9 cellular contexts compared by ENCODE assay signal in genomic region chr7:73725703-73726466, GRCh38. TPM values are rescaled to one million over a fixed set of nuclear protein-coding genes. Genes with fewer than 3 reads are reported as not detected.
DNase-seq lines count a peak whose midpoint lies in the region; ATAC-seq and TF ChIP-seq lines count a peak whose summit lies in the region.
"Had no signal": no experiment of that assay in that cellular context is flagged by ENCODE, and none has a peak within 500 bp of the region (broad histone marks: within the 10 kb centered on the region; RNA-seq: fewer than 3 reads in every experiment).

No MANE protein-coding gene starts in this region.

- H3K9me3 ChIP-seq in MG63 (no peaks in the 10 kb centered on the region), SJCRH30 (replicated peaks) (no peaks in the 10 kb centered on the region), osteoblast (ENCODE audit: low read depth, low read length) (no peaks in the 10 kb centered on the region), tibial nerve (no peaks in the 10 kb centered on the region)

- H3K27me3 ChIP-seq in MG63 (no peaks in the 10 kb centered on the region), SJCRH30 (no peaks in the 10 kb centered on the region), foreskin keratinocyte (peaks cover 5% of the 10 kb centered on the region), osteoblast (ENCODE audit: insufficient read depth, low read length) (no peaks in the 10 kb centered on the region), tibial nerve (no peaks in the 10 kb centered on the region)

- ATAC-seq in GM21786 (IDR thresholded peaks at IDR 0.05; ENCODE audit: unreplicated experiment) (peak; percentile 76), foreskin keratinocyte (peak; percentile 95)

- no peak overlapping the region for H2AFZ ChIP-seq in osteoblast (ENCODE audit: low read length)

- H3K27ac ChIP-seq in SJCRH30, result no peak overlapping the region
- no peak overlapping the region for H3K27ac ChIP-seq in foreskin keratinocyte
- H3K27ac ChIP-seq in osteoblast (ENCODE audit: low read depth, low read length), result no peak overlapping the region
- H3K27ac ChIP-seq in tibial nerve, result no peak overlapping the region

- no peak overlapping the region for H3K4me2 ChIP-seq in osteoblast (ENCODE audit: insufficient read depth, low read length)

- TF ChIP-seq POLR2A in tibial nerve (IDR thresholded peaks at IDR 0.05), result no peak

- peak; percentile 99 for TF ChIP-seq CTCF in foreskin keratinocyte (conservative IDR thresholded peaks at IDR 0.05)
- peak; percentile 95 for TF ChIP-seq CTCF in osteoblast (IDR thresholded peaks at IDR 0.05; ENCODE audit: extremely low read depth, low read depth, low read length)
- TF ChIP-seq CTCF in tibial nerve (IDR thresholded peaks at IDR 0.05), result peak; percentile 90 to 98 (median 93)

- no peaks in the 10 kb centered on the region for H3K79me2 ChIP-seq in osteoblast (ENCODE audit: insufficient read depth, low read length)

- peak; percentile 80 for DNase-seq in DMS153 treated with DMSO at 0.1 percent for 48 hours (lab: John Stamatoyannopoulos, UW; ENCODE audit: unreplicated experiment)
- DNase-seq in MG63, result peak; percentile 64
- peak; percentile 82 to 91 for DNase-seq in SJCRH30
- peak; percentile 83 for DNase-seq in activated effector memory CD4-positive, alpha-beta T cell treated with Interleukin-2 at 50 U/mL for 16 hours
- peak in 1 of 2 donors; percentile 64 for DNase-seq in foreskin keratinocyte
- DNase-seq in osteoblast (ENCODE audit: insufficient read length, low spot score, missing footprints), result peak; percentile 96
- DNase-seq in tibial nerve (ENCODE audit: low spot score in 2 of 2), result peak; percentile 89 to 98

- H3K4me3 ChIP-seq in MG63, result no peak overlapping the region
- no peak overlapping the region for H3K4me3 ChIP-seq in SJCRH30
- no peak overlapping the region for H3K4me3 ChIP-seq in osteoblast (ENCODE audit: insufficient read depth, low read length)
- H3K4me3 ChIP-seq in tibial nerve, result no peak overlapping the region

- H4K20me1 ChIP-seq in osteoblast (ENCODE audit: insufficient read depth, low read length), result no peaks in the 10 kb centered on the region

- TF ChIP-seq EP300 in tibial nerve (IDR thresholded peaks at IDR 0.05), result no peak

- H3K4me1 ChIP-seq in SJCRH30 (peaks cover 5% of the 10 kb centered on the region; the same call in 1 of the 2 replicates), foreskin keratinocyte (no peaks in the 10 kb centered on the region), osteoblast (ENCODE audit: insufficient read depth, low read length) (no peaks in the 10 kb centered on the region), tibial nerve (no peaks in the 10 kb centered on the region)

- no peaks in the 10 kb centered on the region for H3K36me3 ChIP-seq in MG63
- H3K36me3 ChIP-seq in SJCRH30, result no peaks in the 10 kb centered on the region
- no peaks in the 10 kb centered on the region for H3K36me3 ChIP-seq in osteoblast (ENCODE audit: insufficient read depth, low read length)
- H3K36me3 ChIP-seq in tibial nerve, result no peaks in the 10 kb centered on the region

- WGBS in tibial nerve, 2 donors, result 4 to 8% methylated on average over 8 of the region's 8 CpGs

RNA-seq across cellular contexts. Expression of gene STX1A, which starts 6.4 kb away (rescaled TPM):
- total RNA-seq in MG63 (2014; rRNA removed; shearing (Covaris generic); ENCODE audit: low replicate concordance), result 3.8 and 7.8 TPM in 2 replicates
- 6.9 and 10.4 TPM in 2 replicates for total RNA-seq in SJCRH30 (2014; rRNA removed; shearing (Covaris generic))
- total RNA-seq in foreskin keratinocyte, result 15.9 and 20.1 TPM in 2 replicates
- polyA plus RNA-seq in foreskin keratinocyte, result 15.4 and 20.1 TPM in 2 replicates
- 15.9 and 17.4 TPM in 2 replicates for total RNA-seq in osteoblast
- total RNA-seq in tibial nerve, result 10 to 100 TPM in 2 of 4 donors, 1 to 10 TPM in 2; 3.9 to 19.4 (median 10.8) TPM

RNA-seq across cellular contexts. Expression of gene ABHD11, which starts 12.7 kb away (rescaled TPM):
- 5.0 and 16.7 TPM in 2 replicates for total RNA-seq in MG63 (2014; rRNA removed; shearing (Covaris generic); ENCODE audit: low replicate concordance)
- 11.8 and 13.9 TPM in 2 replicates for total RNA-seq in SJCRH30 (2014; rRNA removed; shearing (Covaris generic))
- 24.0 and 25.2 TPM in 2 replicates for total RNA-seq in foreskin keratinocyte
- polyA plus RNA-seq in foreskin keratinocyte, result 34.2 and 34.5 TPM in 2 replicates
- 6.5 and 8.7 TPM in 2 replicates for total RNA-seq in osteoblast
- 10 to 100 TPM in 2 of 4 donors, 1 to 10 TPM in 2; 7.5 to 19.2 (median 10.9) TPM for total RNA-seq in tibial nerve

RNA-seq across cellular contexts. Expression of gene BUD23, which starts 42.5 kb away (rescaled TPM):
- 88.8 and 104 TPM in 2 replicates for total RNA-seq in MG63 (2014; rRNA removed; shearing (Covaris generic); ENCODE audit: low replicate concordance)
- total RNA-seq in SJCRH30 (2014; rRNA removed; shearing (Covaris generic)), result 86.6 and 91.7 TPM in 2 replicates
- 55.8 and 55.9 TPM in 2 replicates for total RNA-seq in foreskin keratinocyte
- polyA plus RNA-seq in foreskin keratinocyte, result 93.8 and 94.2 TPM in 2 replicates
- 33.9 and 36.9 TPM in 2 replicates for total RNA-seq in osteoblast
- 10 to 100 TPM; 22.5 to 50.6 (median 39.3) TPM for total RNA-seq in tibial nerve

RNA-seq across cellular contexts. Expression of gene DNAJC30, which starts 42.6 kb away (rescaled TPM):
- total RNA-seq in MG63 (2014; rRNA removed; shearing (Covaris generic); ENCODE audit: low replicate concordance), result 5.6 and 6.8 TPM in 2 replicates
- 5.1 and 6.0 TPM in 2 replicates for total RNA-seq in SJCRH30 (2014; rRNA removed; shearing (Covaris generic))
- total RNA-seq in foreskin keratinocyte, result 4.1 and 4.2 TPM in 2 replicates
- polyA plus RNA-seq in foreskin keratinocyte, result 8.3 and 8.5 TPM in 2 replicates
- total RNA-seq in osteoblast, result 2.9 TPM in 2 replicates
- total RNA-seq in tibial nerve, result 1 to 10 TPM; 2.7 to 8.4 (median 6.3) TPM

RNA-seq across cellular contexts. Expression of gene CLDN3, which starts 44.2 kb away (rescaled TPM):
- total RNA-seq in MG63 (2014; rRNA removed; shearing (Covaris generic); ENCODE audit: low replicate concordance), result not detected in 2 replicates
- not detected in 2 replicates for total RNA-seq in SJCRH30 (2014; rRNA removed; shearing (Covaris generic))
- total RNA-seq in foreskin keratinocyte (not detected in 2 replicates), osteoblast (not detected in 2 replicates), tibial nerve (not detected)
- polyA plus RNA-seq in foreskin keratinocyte, result not detected in 2 replicates
- total RNA-seq: T-helper 2 cell treated with Interferon-gamma antibody and Interleukin-4, amounts not matched to agents 100 ng/mL and 5 ng/mL, for 36 hours had no signal
